In genomic region chr11:69654001-69654659, GRCh38 we compare ENCODE assay signal across 19 cellular contexts. TPM values are rescaled to one million over a fixed set of nuclear protein-coding genes. Genes with fewer than 3 reads are reported as not detected.
DNase-seq lines count a peak whose midpoint lies in the region; ATAC-seq, FAIRE-seq and TF ChIP-seq lines count a peak whose summit lies in the region.
"Had no signal": no experiment of that assay in that cellular context is flagged by ENCODE, and none has a peak within 500 bp of the region (broad histone marks: within the 10 kb centered on the region; RNA-seq: fewer than 3 reads in every experiment).

No MANE protein-coding gene starts in this region.

- WGBS in HepG2 (ENCODE audit: low lambda C conversion rate), result 80% methylated on average over 19 of the region's 38 CpGs

- no peaks in the 10 kb centered on the region for H3K27me3 ChIP-seq in AG04450 (ENCODE audit: control insufficient read depth, insufficient read depth, low read length)
- H3K27me3 ChIP-seq in HepG2 (ENCODE audit: control insufficient read depth in 1 of 2, insufficient read depth in 2 of 2, low read length in 2 of 2), result no peaks in the 10 kb centered on the region

- intact Hi-C loops in HepG2 (cut with micrococcal nuclease; ENCODE audit: unreplicated experiment), result loop anchor here (1.0 kb wide), 1 partner anchor 16 kb away; no protein-coding TSS in a partner anchor

- H3K79me2 ChIP-seq in HepG2 (ENCODE audit: insufficient read depth, low read length), result no peaks in the 10 kb centered on the region

- H3K9me3 Mint-ChIP-seq in stimulated activated naive CD8-positive, alpha-beta T cell treated with anti-CD3 and anti-CD28 coated beads, Interleukin-15, amount 100 ng/mL, for 72 hours, result no peaks in the 10 kb centered on the region
- H3K9me3 Mint-ChIP-seq: activated T-helper 17 cell treated with anti-CD3 and anti-CD28 coated beads, Interleukin-2, amount 50 U/mL, for 72 hours; CD8-positive, alpha-beta memory T cell; dendritic cell treated with granulocyte-macrophage colony-stimulating factor and Interleukin-4, amounts not matched to agents 40 ng/mL and 50 ng/mL, for 4 days; nephron; stimulated activated effector memory CD8-positive, alpha-beta T cell treated with anti-CD3 and anti-CD28 coated beads, Interleukin-12 subunit alpha, Interleukin-12 subunit beta, amount 100 ng/mL, for 72 hours had no signal

- TF ChIP-seq POLR2A in HepG2 (IDR thresholded peaks at IDR 0.05; ENCODE audit: insufficient read depth in 1 of 2, low read depth in 2 of 2, low read length in 2 of 2), result no peak

- H3K27ac ChIP-seq in AG04450 (ENCODE audit: low read depth, low read length) (peak overlapping the region; percentile 21), RWPE1 (peak overlapping the region; percentile 48), HepG2 (ENCODE audit: extremely low read length, insufficient read depth, low read length) (peak overlapping the region; percentile 88)

- H3K9me3 ChIP-seq in AG04450 (ENCODE audit: control insufficient read depth, insufficient read depth, low read length) (peaks cover 3% of the 10 kb centered on the region; the same call in 1 of the 2 replicates), HepG2 (ENCODE audit: low read length) (no peaks in the 10 kb centered on the region)

- no peak; the same call in 1 of the 3 replicates for ATAC-seq in HepG2
- no peak for ATAC-seq in stimulated activated naive CD8-positive, alpha-beta T cell treated with anti-CD3 and anti-CD28 coated beads, Interleukin-15, amount 100 ng/mL, for 72 hours
- ATAC-seq: activated T-helper 17 cell treated with anti-CD3 and anti-CD28 coated beads, Interleukin-2, amount 50 U/mL, for 72 hours; stimulated activated effector memory CD8-positive, alpha-beta T cell treated with anti-CD3 and anti-CD28 coated beads, Interleukin-12 subunit alpha, Interleukin-12 subunit beta, amount 100 ng/mL, for 72 hours had no signal

- TF ChIP-seq CTCF in AG04450 (IDR thresholded peaks at IDR 0.05; ENCODE audit: low read depth, low read length) (no peak), RWPE1 (conservative IDR thresholded peaks at IDR 0.05; ENCODE audit: low read depth) (no peak), HepG2 (CRISPR knock-in tag; IDR thresholded peaks at IDR 0.05) (no peak)

- no TSS peak for BruUV-seq in HepG2 (replicated peaks; lab: Mats Ljungman, UMichigan)

- peaks cover 11% of the 10 kb centered on the region; the same call in 1 of the 2 replicates for H4K20me1 ChIP-seq in HepG2 (ENCODE audit: insufficient read depth, low read length)

- in situ Hi-C loops in HepG2 (cut with HindIII; ENCODE audit: extremely low pct_ligation_motif_present, low pct_unique_long_range_greater_than_20kb), result no loop called here

- DNase-seq in AG04450 (ENCODE audit: low read depth, low spot score), result no peak
- DNase-seq in DMS153 (lab: John Stamatoyannopoulos, UW), result peak; percentile 26
- DNase-seq in RWPE1 (ENCODE audit: low spot score), result no peak
- no peak for DNase-seq in HepG2 (ENCODE audit: low spot score)
- DNase-seq in NOMO-1 treated with dmso at 0.1 percent for 144 hours (lab: John Stamatoyannopoulos, UW; ENCODE audit: unreplicated experiment), result no peak
- DNase-seq in stimulated activated naive CD8-positive, alpha-beta T cell treated with anti-CD3 and anti-CD28 coated beads, Interleukin-15, amount 100 ng/mL, for 72 hours, result no peak
- DNase-seq in NOMO-1 (lab: John Stamatoyannopoulos, UW; ENCODE audit: unreplicated experiment in 2 of 2), result no peak
- DNase-seq: activated CD4-positive, alpha-beta T cell treated with anti-CD3 and anti-CD28 coated beads, Interleukin-2, amount 50 U/mL, for 4 hours; anterior cingulate cortex; hippocampal formation; Karpas-422; NCI-H2171 treated with DMSO at 0.1 percent for 48 hours; stimulated activated CD4-positive, alpha-beta T cell treated with anti-CD3 and anti-CD28 coated beads, Interleukin-4, amount 100 ng/mL, for 4 hours had no signal

- H3K9ac ChIP-seq in HepG2 (ENCODE audit: insufficient read depth, low read depth, low read length), result peak overlapping the region; percentile 58

- H3K4me3 ChIP-seq in AG04450 (ENCODE audit: low read depth, low read length) (no peak overlapping the region), HepG2 (replicated peaks in 1 of 3; ENCODE audit: insufficient read depth in 1 of 3, low read depth in 2 of 3, low read length in 3 of 3) (peak overlapping the region in 1 of 3 experiments; percentile 48; a peak in 1 of 6 replicates)

- TF ChIP-seq RAD21 in HepG2 (CRISPR knock-in tag; IDR thresholded peaks at IDR 0.05), result no peak

- POLR2A ChIA-PET in AG04450 (lab: Yijun Ruan, JAX), result interaction anchor here (1.4 to 1.8 kb wide), 2 partner anchors 10 to 553 kb away, joined by 4 read pairs; no protein-coding TSS in a partner anchor
- POLR2A ChIA-PET in RWPE1 (lab: Yijun Ruan, JAX; ENCODE audit: low non-redundant PET), result no interaction called here
- POLR2A ChIA-PET in HepG2 (lab: Yijun Ruan, JAX), result interaction anchor here (0.8 to 6.1 kb wide), 7 partner anchors 10 to 523 kb away, joined by 3 to 128 read pairs (median 9); partner anchors contain the start of gene LTO1

- H3K4me1 ChIP-seq in HepG2 (ENCODE audit: insufficient read depth, low read length), result peaks cover 68% of the 10 kb centered on the region

- H3K27me3 Mint-ChIP-seq in stimulated activated naive CD8-positive, alpha-beta T cell treated with anti-CD3 and anti-CD28 coated beads, Interleukin-15, amount 100 ng/mL, for 72 hours, result no peaks in the 10 kb centered on the region
- H3K27me3 Mint-ChIP-seq: activated T-helper 17 cell treated with anti-CD3 and anti-CD28 coated beads, Interleukin-2, amount 50 U/mL, for 72 hours; CD8-positive, alpha-beta memory T cell had no signal

- no peak for FAIRE-seq in HepG2 (lab: Jason Lieb, UNC)

- TF ChIP-seq EP300 in HepG2 (IDR thresholded peaks at IDR 0.05; ENCODE audit: low read depth in 2 of 2, low read length in 2 of 2), result no peak
- no peak for TF ChIP-seq EP300 in HepG2 (CRISPR knock-in tag; IDR thresholded peaks at IDR 0.05; ENCODE audit: borderline replicate concordance)

- H3K36me3 ChIP-seq in HepG2 (replicated peaks in 1 of 2; ENCODE audit: control insufficient read depth in 1 of 2, insufficient read depth in 2 of 2, low read length in 2 of 2), result peaks cover 11 to 44% of the 10 kb centered on the region in 2 experiments

- peak overlapping the region; percentile 67 for H3K4me2 ChIP-seq in HepG2 (ENCODE audit: low read depth, low read length)

- no peak overlapping the region for H2AFZ ChIP-seq in HepG2 (ENCODE audit: low read length)

- H3K4me3 Mint-ChIP-seq in stimulated activated naive CD8-positive, alpha-beta T cell treated with anti-CD3 and anti-CD28 coated beads, Interleukin-15, amount 100 ng/mL, for 72 hours, result no peak overlapping the region
- H3K4me3 Mint-ChIP-seq: activated T-helper 17 cell treated with anti-CD3 and anti-CD28 coated beads, Interleukin-2, amount 50 U/mL, for 72 hours; CD8-positive, alpha-beta memory T cell; dendritic cell treated with granulocyte-macrophage colony-stimulating factor and Interleukin-4, amounts not matched to agents 40 ng/mL and 50 ng/mL, for 4 days; nephron; stimulated activated effector memory CD8-positive, alpha-beta T cell treated with anti-CD3 and anti-CD28 coated beads, Interleukin-12 subunit alpha, Interleukin-12 subunit beta, amount 100 ng/mL, for 72 hours had no signal

- no peak overlapping the region for H3K27ac Mint-ChIP-seq in stimulated activated naive CD8-positive, alpha-beta T cell treated with anti-CD3 and anti-CD28 coated beads, Interleukin-15, amount 100 ng/mL, for 72 hours
- H3K27ac Mint-ChIP-seq: activated T-helper 17 cell treated with anti-CD3 and anti-CD28 coated beads, Interleukin-2, amount 50 U/mL, for 72 hours; CD8-positive, alpha-beta memory T cell; dendritic cell treated with granulocyte-macrophage colony-stimulating factor and Interleukin-4, amounts not matched to agents 40 ng/mL and 50 ng/mL, for 4 days; nephron; stimulated activated effector memory CD8-positive, alpha-beta T cell treated with anti-CD3 and anti-CD28 coated beads, Interleukin-12 subunit alpha, Interleukin-12 subunit beta, amount 100 ng/mL, for 72 hours had no signal

- no peaks in the 10 kb centered on the region for H3K4me1 Mint-ChIP-seq in stimulated activated naive CD8-positive, alpha-beta T cell treated with anti-CD3 and anti-CD28 coated beads, Interleukin-15, amount 100 ng/mL, for 72 hours
- H3K4me1 Mint-ChIP-seq: activated T-helper 17 cell treated with anti-CD3 and anti-CD28 coated beads, Interleukin-2, amount 50 U/mL, for 72 hours; CD8-positive, alpha-beta memory T cell; stimulated activated effector memory CD8-positive, alpha-beta T cell treated with anti-CD3 and anti-CD28 coated beads, Interleukin-12 subunit alpha, Interleukin-12 subunit beta, amount 100 ng/mL, for 72 hours had no signal

- CTCF ChIA-PET in AG04450 (lab: Charles Lee), result no interaction called here
- CTCF ChIA-PET in RWPE1 (lab: Yijun Ruan, JAX), result interaction anchor here (3.0 kb wide), 1 partner anchor 16 kb away, joined by 12 read pairs; no protein-coding TSS in a partner anchor
- CTCF ChIA-PET in HepG2 (lab: Yijun Ruan, JAX; ENCODE audit: low intra/inter-chr PET ratio, low total read pairs), result no interaction called here

RNA-seq across cellular contexts. Expression of gene CCND1, which starts 13.2 kb away (rescaled TPM):
- polyA plus RNA-seq in AG04450 (2011; rRNA removed), result 249 and 276 TPM in 2 replicates
- polyA minus RNA-seq in AG04450 (2011; rRNA and poly(A)+ RNA removed), result 459 and 741 TPM in 2 replicates
- total RNA-seq in HepG2 (2016; rRNA removed; fragmentation: Illumina TruSeq; extraction: Trizol), result 107 and 117 TPM in 2 replicates
- total RNA-seq in HepG2 (2016; cell fraction: cytosol; rRNA removed; fragmentation: Illumina TruSeq; extraction: Trizol; ENCODE audit: low read depth), result 18.0 and 19.0 TPM in 2 replicates
- total RNA-seq in HepG2 (2016; cell fraction: insoluble cytoplasmic fraction; rRNA removed; fragmentation: Illumina TruSeq; extraction: Trizol), result 91.6 and 108 TPM in 2 replicates
- 58.9 and 60.9 TPM in 2 replicates for total RNA-seq in HepG2 (2016; cell fraction: membrane; rRNA removed; fragmentation: Illumina TruSeq; extraction: Trizol)
- 68.6 and 72.9 TPM in 2 replicates for total RNA-seq in HepG2 (2016; cell fraction: nucleus; rRNA removed; fragmentation: Illumina TruSeq; extraction: Trizol)
- polyA plus RNA-seq in HepG2 (2011; rRNA removed), result 126 and 136 TPM in 2 replicates
- 73.2 and 112 TPM in 2 replicates for polyA plus RNA-seq in HepG2 (2011; cell fraction: cytosol; rRNA removed)
- polyA plus RNA-seq in HepG2 (2011; cell fraction: nucleus; rRNA removed), result 161 and 292 TPM in 2 replicates
- 60.9 and 65.2 TPM in 2 replicates for polyA plus RNA-seq in HepG2 (2012)
- 10.4 and 11.6 TPM in 2 replicates for polyA plus RNA-seq in HepG2 (2016; cell fraction: cytosol; fragmentation: Illumina TruSeq; extraction: Trizol; ENCODE audit: low read depth)
- polyA plus RNA-seq in HepG2 (2016; cell fraction: insoluble cytoplasmic fraction; fragmentation: Illumina TruSeq; extraction: Trizol; ENCODE audit: low read depth), result 75.4 and 106 TPM in 2 replicates
- 24.6 and 25.9 TPM in 2 replicates for polyA plus RNA-seq in HepG2 (2016; cell fraction: membrane; fragmentation: Illumina TruSeq; extraction: Trizol; ENCODE audit: low read depth)
- 90.1 and 100 TPM in 2 replicates for polyA plus RNA-seq in HepG2 (2016; cell fraction: nucleus; fragmentation: Illumina TruSeq; extraction: Trizol; ENCODE audit: insufficient read depth, low read depth)
- polyA minus RNA-seq in HepG2 (2011; rRNA and poly(A)+ RNA removed; ENCODE audit: low replicate concordance), result 30.5 and 379 TPM in 2 replicates
- polyA minus RNA-seq in HepG2 (2011; cell fraction: cytosol; rRNA and poly(A)+ RNA removed), result 191 and 225 TPM in 2 replicates
- 120 and 156 TPM in 2 replicates for polyA minus RNA-seq in HepG2 (2011; cell fraction: nucleus; rRNA and poly(A)+ RNA removed)

RNA-seq across cellular contexts. Expression of gene LTO1, which starts 21.0 kb away (rescaled TPM):
- polyA plus RNA-seq in AG04450 (2011; rRNA removed), result 15.7 and 18.3 TPM in 2 replicates
- 8.3 and 10.1 TPM in 2 replicates for polyA minus RNA-seq in AG04450 (2011; rRNA and poly(A)+ RNA removed)
- total RNA-seq in HepG2 (2016; rRNA removed; fragmentation: Illumina TruSeq; extraction: Trizol), result 11.3 and 15.0 TPM in 2 replicates
- total RNA-seq in HepG2 (2016; cell fraction: cytosol; rRNA removed; fragmentation: Illumina TruSeq; extraction: Trizol; ENCODE audit: low read depth), result 9.2 and 10.5 TPM in 2 replicates
- total RNA-seq in HepG2 (2016; cell fraction: insoluble cytoplasmic fraction; rRNA removed; fragmentation: Illumina TruSeq; extraction: Trizol), result 9.0 and 17.0 TPM in 2 replicates
- total RNA-seq in HepG2 (2016; cell fraction: membrane; rRNA removed; fragmentation: Illumina TruSeq; extraction: Trizol), result 11.5 and 13.4 TPM in 2 replicates
- total RNA-seq in HepG2 (2016; cell fraction: nucleus; rRNA removed; fragmentation: Illumina TruSeq; extraction: Trizol), result 17.6 and 20.5 TPM in 2 replicates
- polyA plus RNA-seq in HepG2 (2011; rRNA removed), result 11.8 and 13.8 TPM in 2 replicates
- 9.3 TPM in 2 replicates for polyA plus RNA-seq in HepG2 (2011; cell fraction: cytosol; rRNA removed)
- polyA plus RNA-seq in HepG2 (2011; cell fraction: nucleus; rRNA removed), result 32.0 and 35.0 TPM in 2 replicates
- polyA plus RNA-seq in HepG2 (2012), result 10.6 and 11.8 TPM in 2 replicates
- 5.3 and 6.8 TPM in 2 replicates for polyA plus RNA-seq in HepG2 (2016; cell fraction: cytosol; fragmentation: Illumina TruSeq; extraction: Trizol; ENCODE audit: low read depth)
- 13.9 and 14.6 TPM in 2 replicates for polyA plus RNA-seq in HepG2 (2016; cell fraction: insoluble cytoplasmic fraction; fragmentation: Illumina TruSeq; extraction: Trizol; ENCODE audit: low read depth)
- polyA plus RNA-seq in HepG2 (2016; cell fraction: membrane; fragmentation: Illumina TruSeq; extraction: Trizol; ENCODE audit: low read depth), result 9.0 and 9.4 TPM in 2 replicates
- polyA plus RNA-seq in HepG2 (2016; cell fraction: nucleus; fragmentation: Illumina TruSeq; extraction: Trizol; ENCODE audit: insufficient read depth, low read depth), result 40.5 and 43.2 TPM in 2 replicates
- polyA minus RNA-seq in HepG2 (2011; rRNA and poly(A)+ RNA removed; ENCODE audit: low replicate concordance), result 17.9 and 33.2 TPM in 2 replicates
- polyA minus RNA-seq in HepG2 (2011; cell fraction: cytosol; rRNA and poly(A)+ RNA removed), result 4.6 TPM in 2 replicates
- polyA minus RNA-seq in HepG2 (2011; cell fraction: nucleus; rRNA and poly(A)+ RNA removed), result 22.3 and 29.4 TPM in 2 replicates

RNA-seq across cellular contexts. Expression of gene FGF19, which starts 49.7 kb away (rescaled TPM):
- polyA plus RNA-seq in AG04450 (2011; rRNA removed) (not detected in 2 replicates), HepG2 (2011; rRNA removed) (0.07 and 0.16 TPM in 2 replicates)
- not detected in 2 replicates for polyA minus RNA-seq in AG04450 (2011; rRNA and poly(A)+ RNA removed)
- not detected in 2 replicates for total RNA-seq in HepG2 (2016; rRNA removed; fragmentation: Illumina TruSeq; extraction: Trizol)
- not detected in 2 replicates for total RNA-seq in HepG2 (2016; cell fraction: cytosol; rRNA removed; fragmentation: Illumina TruSeq; extraction: Trizol; ENCODE audit: low read depth)
- total RNA-seq in HepG2 (2016; cell fraction: insoluble cytoplasmic fraction; rRNA removed; fragmentation: Illumina TruSeq; extraction: Trizol), result 0.04 TPM in 1 of 2 replicates, not detected in the other
- total RNA-seq in HepG2 (2016; cell fraction: membrane; rRNA removed; fragmentation: Illumina TruSeq; extraction: Trizol), result not detected in 2 replicates
- total RNA-seq in HepG2 (2016; cell fraction: nucleus; rRNA removed; fragmentation: Illumina TruSeq; extraction: Trizol), result not detected in 2 replicates
- polyA plus RNA-seq in HepG2 (2011; cell fraction: cytosol; rRNA removed), result 0.03 and 0.06 TPM in 2 replicates
- polyA plus RNA-seq in HepG2 (2011; cell fraction: nucleus; rRNA removed), result 0.62 and 0.74 TPM in 2 replicates
- 0.08 and 0.11 TPM in 2 replicates for polyA plus RNA-seq in HepG2 (2012)
- polyA plus RNA-seq in HepG2 (2016; cell fraction: cytosol; fragmentation: Illumina TruSeq; extraction: Trizol; ENCODE audit: low read depth), result not detected in 2 replicates
- polyA plus RNA-seq in HepG2 (2016; cell fraction: insoluble cytoplasmic fraction; fragmentation: Illumina TruSeq; extraction: Trizol; ENCODE audit: low read depth), result not detected in 2 replicates
- polyA plus RNA-seq in HepG2 (2016; cell fraction: membrane; fragmentation: Illumina TruSeq; extraction: Trizol; ENCODE audit: low read depth), result not detected in 2 replicates
- polyA plus RNA-seq in HepG2 (2016; cell fraction: nucleus; fragmentation: Illumina TruSeq; extraction: Trizol; ENCODE audit: insufficient read depth, low read depth), result 0.36 and 0.37 TPM in 2 replicates
- polyA minus RNA-seq in HepG2 (2011; rRNA and poly(A)+ RNA removed; ENCODE audit: low replicate concordance), result 0.21 TPM in 1 of 2 replicates, not detected in the other
- polyA minus RNA-seq in HepG2 (2011; cell fraction: cytosol; rRNA and poly(A)+ RNA removed), result not detected in 2 replicates
- polyA minus RNA-seq in HepG2 (2011; cell fraction: nucleus; rRNA and poly(A)+ RNA removed), result not detected in 2 replicates
- total RNA-seq: activated T-helper 17 cell treated with anti-CD3 and anti-CD28 coated beads, Interleukin-2, amount 50 U/mL, for 72 hours; CD8-positive, alpha-beta memory T cell; OCI-LY7 had no signal
- polyA plus RNA-seq: CD8-positive, alpha-beta memory T cell had no signal

Comparison
In these comparisons a context has a peak if more than half of its experiments do, and no peak if none do; other contexts are left out.
1. H3K27ac ChIP-seq: peak in every context shown above with its lines; median percentile 88 in HepG2; 48 in RWPE1; 21 in AG04450.